1 cellular context compared by ENCODE assay signal in genomic region chr18:10482363-10482984, GRCh38.
TF ChIP-seq lines count a peak whose summit lies in the region.

No MANE protein-coding gene starts in this region.

TF ChIP-seq in H1, 55 proteins besides CTCF, POLR2A, EP300 and RAD21:
- TF ChIP-seq MAX (IDR thresholded peaks at IDR 0.05) (0 out of 2 replicates have a peak, but pooled peaks have one; percentile 34), JUND (IDR thresholded peaks at IDR 0.05; ENCODE audit: low read length) (no peak), BACH1 (IDR thresholded peaks at IDR 0.05; ENCODE audit: low read length) (no peak), CHD1 (IDR thresholded peaks at IDR 0.05; ENCODE audit: low read depth, low read length) (no peak), KDM1A (IDR thresholded peaks at IDR 0.05; ENCODE audit: borderline replicate concordance, low read length) (no peak)
